27 cellular contexts compared by ENCODE assay signal in genomic region chr19:29216021-29216420, GRCh38.
"Had no signal": no experiment of that assay in that cellular context is flagged by ENCODE, and none has a peak within 500 bp of the region (broad histone marks: within the 10 kb centered on the region; RNA-seq: fewer than 3 reads in every experiment).

No MANE protein-coding gene starts in this region.

- H3K4me3 ChIP-seq: adrenal gland, SJCRH30, SK-N-MC had no signal

- DNase-seq: activated CD4-positive, alpha-beta memory T cell treated with anti-CD3 and anti-CD28 coated beads for 36 hours; activated CD4-positive, alpha-beta T cell treated with anti-CD3 and anti-CD28 coated beads, Interleukin-2, amount 50 U/mL, for 1 hour; activated CD8-positive, alpha-beta memory T cell treated with anti-CD3 and anti-CD28 coated beads, Interleukin-2, amount 50 U/mL, for 4 hours; activated gamma-delta T cell; activated naive CD4-positive, alpha-beta T cell treated with Interleukin-2 at 50 U/mL for 16 hours; activated T-cell treated with anti-CD3 and anti-CD28 coated beads for 4 hours; activated T-cell treated with anti-CD3 and anti-CD28 coated beads, Interleukin-2, amount 50 U/mL, for 72 hours; adrenal gland; anterior cingulate cortex; caudate nucleus; Kasumi-1; KG1; MM.1S; MV-4-11; NCI-H1092; NCI-H146; NCI-H1930; NCI-H2081 treated with DMSO at 0.1 percent for 48 hours; NCI-H345; NCI-H524 treated with DMSO at 0.1 percent for 48 hours; SHP77; T1000 had no signal

- H3K27ac Mint-ChIP-seq: activated CD4-positive, alpha-beta memory T cell treated with anti-CD3 and anti-CD28 coated beads for 36 hours; activated naive CD4-positive, alpha-beta T cell treated with anti-CD3 and anti-CD28 coated beads, Interleukin-2, amount 50 U/mL, for 24 hours; activated T-cell treated with anti-CD3 and anti-CD28 coated beads, Interleukin-2, amount 50 U/mL, for 72 hours; activated T-helper 17 cell treated with anti-CD3 and anti-CD28 coated beads, Interleukin-2, amount 50 U/mL, for 72 hours; brain had no signal

- H3K4me3 Mint-ChIP-seq: activated CD4-positive, alpha-beta memory T cell treated with anti-CD3 and anti-CD28 coated beads for 36 hours; activated naive CD4-positive, alpha-beta T cell treated with anti-CD3 and anti-CD28 coated beads, Interleukin-2, amount 50 U/mL, for 24 hours; activated T-cell treated with anti-CD3 and anti-CD28 coated beads, Interleukin-2, amount 50 U/mL, for 72 hours; activated T-helper 17 cell treated with anti-CD3 and anti-CD28 coated beads, Interleukin-2, amount 50 U/mL, for 72 hours had no signal
